ENCODE assay signal across 8 cellular contexts in genomic region chr7:103297837-103298179, GRCh38. TPM values are rescaled to one million over a fixed set of nuclear protein-coding genes. Genes with fewer than 3 reads are reported as not detected.
DNase-seq lines count a peak whose midpoint lies in the region; ATAC-seq and TF ChIP-seq lines count a peak whose summit lies in the region.

No MANE protein-coding gene starts in this region.

- H3K9me3 ChIP-seq in right atrium auricular region = no peaks in the 10 kb centered on the region
- no peaks in the 10 kb centered on the region for H3K9me3 ChIP-seq in WERI-Rb-1 (ENCODE audit: severe bottlenecking)
- H3K9me3 ChIP-seq in iPS-15b (ENCODE audit: control insufficient read depth, insufficient read depth, low read length) = no peaks in the 10 kb centered on the region
- no peaks in the 10 kb centered on the region for H3K9me3 ChIP-seq in testis

- TF ChIP-seq CTCF in right atrium auricular region (IDR thresholded peaks at IDR 0.05) (no peak), WERI-Rb-1 (IDR thresholded peaks at IDR 0.05; ENCODE audit: low read depth, low read length) (no peak), testis (IDR thresholded peaks at IDR 0.05) (no peak)

- H3K27me3 ChIP-seq in right atrium auricular region (no peaks in the 10 kb centered on the region), WERI-Rb-1 (ENCODE audit: insufficient read depth, low read depth, severe bottlenecking) (no peaks in the 10 kb centered on the region), iPS-15b (ENCODE audit: control insufficient read depth, insufficient read depth, low read length) (no peaks in the 10 kb centered on the region), testis (no peaks in the 10 kb centered on the region)

- intact Hi-C loops in left cardiac atrium (cut with DNase I) (loop anchor here in 1 of 2 donors (1.0 kb wide), 1 partner anchor 45 kb away; no protein-coding TSS in a partner anchor), testis (cut with DNase I; ENCODE audit: low total_unique reads) (no loop called here)

- no peak for TF ChIP-seq POLR2A in testis (IDR thresholded peaks at IDR 0.05)

- DNase-seq in right atrium auricular region (ENCODE audit: low spot score) (no peak), left cardiac atrium (no peak), WERI-Rb-1 (no peak), testis (no peak), GOT3 (lab: John Stamatoyannopoulos, UW) (no peak)

- H3K4me1 ChIP-seq in right atrium auricular region = peaks cover 0 to 20% of the 10 kb centered on the region in 2 donors
- H3K4me1 ChIP-seq in iPS-15b (ENCODE audit: control insufficient read depth, insufficient read depth, low read length) = peaks cover 3% of the 10 kb centered on the region
- H3K4me1 ChIP-seq in testis = peaks cover 14% of the 10 kb centered on the region

- peak overlapping the region; percentile 81 to 83 for H3K4me3 ChIP-seq in right atrium auricular region
- H3K4me3 ChIP-seq in WERI-Rb-1 (ENCODE audit: low read depth, low read length) = peak overlapping the region; percentile 91
- peak overlapping the region; percentile 81 for H3K4me3 ChIP-seq in iPS-15b (ENCODE audit: low read depth, low read length)
- peak overlapping the region; percentile 87 to 95 for H3K4me3 ChIP-seq in testis

- peaks cover 38% of the 10 kb centered on the region for H3K36me3 ChIP-seq in right atrium auricular region
- peaks cover 42% of the 10 kb centered on the region for H3K36me3 ChIP-seq in WERI-Rb-1
- H3K36me3 ChIP-seq in iPS-15b (ENCODE audit: control insufficient read depth, insufficient read depth, low read length) = peaks cover 6% of the 10 kb centered on the region
- no peaks in the 10 kb centered on the region for H3K36me3 ChIP-seq in testis (ENCODE audit: low read depth, missing control alignments)

- H3K27ac ChIP-seq in right atrium auricular region (peak overlapping the region; percentile 74 to 81), WERI-Rb-1 (peak overlapping the region; percentile 87), testis (peak overlapping the region; percentile 79 to 91)

- 1% methylated on average over 7 of the region's 7 CpGs for WGBS in testis, 2 donors

- ATAC-seq in left cardiac atrium (no peak), HG02884 (IDR thresholded peaks at IDR 0.05; ENCODE audit: unreplicated experiment) (no peak), GM18511 (IDR thresholded peaks at IDR 0.05; ENCODE audit: unreplicated experiment) (no peak)

- peak overlapping the region; percentile 84 for H3K9ac ChIP-seq in iPS-15b (ENCODE audit: low read depth, low read length)

RNA-seq across cellular contexts. Expression of gene PMPCB, which starts 0.6 kb away (rescaled TPM):
- total RNA-seq in right atrium auricular region = 10 to 100 TPM; 37.2 to 47.4 TPM
- 10 to 100 TPM; 49.2 to 55.9 TPM for total RNA-seq in left cardiac atrium
- 10 to 100 TPM; 63.2 to 63.7 TPM for total RNA-seq in testis
- polyA plus RNA-seq in testis (ENCODE audit: insufficient read depth, low read depth, low replicate concordance) = 92.0 TPM

RNA-seq across cellular contexts. Expression of gene DNAJC2, which starts 46.8 kb away (rescaled TPM):
- total RNA-seq in right atrium auricular region (10 to 100 TPM in 1 of 2 donors, 1 to 10 TPM in 1; 7.7 to 14.4 TPM), left cardiac atrium (10 to 100 TPM; 12.3 to 15.8 TPM), testis (10 to 100 TPM; 27.6 to 39.7 TPM)
- 21.2 TPM for polyA plus RNA-seq in testis (ENCODE audit: insufficient read depth, low read depth, low replicate concordance)

RNA-seq across cellular contexts. Expression of gene PSMC2, which starts 49.6 kb away (rescaled TPM):
- total RNA-seq in right atrium auricular region (10 to 100 TPM; 89.5 to 99.6 TPM), left cardiac atrium (100 to 1,000 TPM; 105 to 115 TPM), testis (10 to 100 TPM; 74.5 to 80.9 TPM)
- 151 TPM for polyA plus RNA-seq in testis (ENCODE audit: insufficient read depth, low read depth, low replicate concordance)
